1 cellular context compared by ENCODE assay signal in the genomic region with DNA sequence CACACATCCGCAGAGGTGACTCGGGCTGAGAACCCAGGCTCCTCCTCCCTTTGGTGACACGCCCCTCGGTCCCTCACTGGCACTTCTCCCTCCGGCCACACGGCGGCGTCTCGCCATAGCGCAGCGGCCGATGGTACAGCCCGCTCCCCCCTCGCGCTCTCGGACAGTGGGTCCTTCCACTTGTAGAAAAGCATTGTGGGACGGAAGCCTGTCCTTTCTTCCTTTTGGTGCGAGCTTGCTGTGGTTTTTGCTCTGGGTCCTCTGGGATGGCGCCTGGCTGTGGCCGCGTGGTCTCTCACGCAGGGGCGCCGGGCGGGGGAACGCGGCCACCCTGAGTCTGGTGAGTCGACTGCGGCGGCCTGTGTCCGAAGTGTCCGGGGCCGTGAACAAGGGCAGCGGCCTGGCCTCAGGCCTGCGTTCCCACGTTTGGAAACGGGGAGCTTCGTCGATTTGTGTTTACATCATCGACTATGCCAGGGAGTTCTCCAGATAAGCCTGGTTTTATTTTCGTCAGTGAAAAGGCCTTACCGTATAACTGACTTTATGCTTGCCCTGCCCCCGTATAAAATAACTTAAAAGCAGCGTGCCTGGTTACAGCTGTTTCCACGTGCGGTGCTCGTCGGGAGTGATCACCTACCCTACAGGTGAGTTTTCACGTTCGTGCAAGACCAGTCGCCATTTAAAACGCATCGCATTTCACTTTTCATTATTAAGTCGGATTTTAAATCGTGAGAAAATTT.
A peak's percentile ranks its signal among the peaks of the same experiment; 100 is the strongest.
TF ChIP-seq lines count a peak whose summit lies in the region.

No MANE protein-coding gene starts in this region.

TF ChIP-seq in HepG2, 621 proteins besides CTCF, POLR2A, EP300 and RAD21 (continued from another document and continues in another):
- TF ChIP-seq, protein P1, sequence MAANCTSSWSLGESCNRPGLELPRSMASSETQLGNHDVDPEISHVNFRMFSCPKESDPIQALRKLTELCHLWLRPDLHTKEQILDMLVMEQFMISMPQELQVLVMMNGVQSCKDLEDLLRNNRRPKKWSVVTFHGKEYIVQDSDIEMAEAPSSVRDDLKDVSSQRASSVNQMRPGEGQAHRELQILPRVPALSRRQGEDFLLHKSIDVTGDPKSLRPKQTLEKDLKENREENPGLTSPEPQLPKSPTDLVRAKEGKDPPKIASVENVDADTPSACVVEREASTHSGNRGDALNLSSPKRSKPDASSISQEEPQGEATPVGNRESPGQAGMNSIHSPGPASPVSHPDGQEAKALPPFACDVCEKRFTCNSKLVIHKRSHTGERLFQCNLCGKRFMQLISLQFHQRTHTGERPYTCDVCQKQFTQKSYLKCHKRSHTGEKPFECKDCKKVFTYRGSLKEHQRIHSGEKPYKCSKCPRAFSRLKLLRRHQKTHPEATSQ (CRISPR knock-in tag; IDR thresholded peaks at IDR 0.05; ENCODE audit: borderline replicate concordance): peak; percentile 98
- no peak for TF ChIP-seq ZFP41 (CRISPR knock-in tag; IDR thresholded peaks at IDR 0.05; ENCODE audit: borderline replicate concordance)
- TF ChIP-seq, protein P2, sequence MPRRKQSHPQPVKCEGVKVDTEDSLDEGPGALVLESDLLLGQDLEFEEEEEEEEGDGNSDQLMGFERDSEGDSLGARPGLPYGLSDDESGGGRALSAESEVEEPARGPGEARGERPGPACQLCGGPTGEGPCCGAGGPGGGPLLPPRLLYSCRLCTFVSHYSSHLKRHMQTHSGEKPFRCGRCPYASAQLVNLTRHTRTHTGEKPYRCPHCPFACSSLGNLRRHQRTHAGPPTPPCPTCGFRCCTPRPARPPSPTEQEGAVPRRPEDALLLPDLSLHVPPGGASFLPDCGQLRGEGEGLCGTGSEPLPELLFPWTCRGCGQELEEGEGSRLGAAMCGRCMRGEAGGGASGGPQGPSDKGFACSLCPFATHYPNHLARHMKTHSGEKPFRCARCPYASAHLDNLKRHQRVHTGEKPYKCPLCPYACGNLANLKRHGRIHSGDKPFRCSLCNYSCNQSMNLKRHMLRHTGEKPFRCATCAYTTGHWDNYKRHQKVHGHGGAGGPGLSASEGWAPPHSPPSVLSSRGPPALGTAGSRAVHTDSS (CRISPR knock-in tag; conservative IDR thresholded peaks at IDR 0.05): peak; percentile 77; the same call in 1 of the 2 replicates
- TF ChIP-seq RORA (CRISPR knock-in tag; IDR thresholded peaks at IDR 0.05): peak; percentile 82; the same call in 1 of the 2 replicates
- no peak for TF ChIP-seq ELF4 (CRISPR knock-in tag; IDR thresholded peaks at IDR 0.05; ENCODE audit: borderline replicate concordance)
- TF ChIP-seq AHR (CRISPR knock-in tag; IDR thresholded peaks at IDR 0.05): no peak; the same call in 1 of the 2 replicates
- peak; percentile 59; the same call in 1 of the 2 replicates for TF ChIP-seq GFI1 (CRISPR knock-in tag; IDR thresholded peaks at IDR 0.05; ENCODE audit: borderline replicate concordance)
- TF ChIP-seq, protein P3, sequence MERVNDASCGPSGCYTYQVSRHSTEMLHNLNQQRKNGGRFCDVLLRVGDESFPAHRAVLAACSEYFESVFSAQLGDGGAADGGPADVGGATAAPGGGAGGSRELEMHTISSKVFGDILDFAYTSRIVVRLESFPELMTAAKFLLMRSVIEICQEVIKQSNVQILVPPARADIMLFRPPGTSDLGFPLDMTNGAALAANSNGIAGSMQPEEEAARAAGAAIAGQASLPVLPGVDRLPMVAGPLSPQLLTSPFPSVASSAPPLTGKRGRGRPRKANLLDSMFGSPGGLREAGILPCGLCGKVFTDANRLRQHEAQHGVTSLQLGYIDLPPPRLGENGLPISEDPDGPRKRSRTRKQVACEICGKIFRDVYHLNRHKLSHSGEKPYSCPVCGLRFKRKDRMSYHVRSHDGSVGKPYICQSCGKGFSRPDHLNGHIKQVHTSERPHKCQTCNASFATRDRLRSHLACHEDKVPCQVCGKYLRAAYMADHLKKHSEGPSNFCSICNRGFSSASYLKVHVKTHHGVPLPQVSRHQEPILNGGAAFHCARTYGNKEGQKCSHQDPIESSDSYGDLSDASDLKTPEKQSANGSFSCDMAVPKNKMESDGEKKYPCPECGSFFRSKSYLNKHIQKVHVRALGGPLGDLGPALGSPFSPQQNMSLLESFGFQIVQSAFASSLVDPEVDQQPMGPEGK (CRISPR knock-in tag; IDR thresholded peaks at IDR 0.05): peak; percentile 49; the same call in 1 of the 2 replicates
- peak; percentile 51; the same call in 1 of the 2 replicates for TF ChIP-seq ONECUT2 (CRISPR knock-in tag; IDR thresholded peaks at IDR 0.05)
- TF ChIP-seq, protein P4, sequence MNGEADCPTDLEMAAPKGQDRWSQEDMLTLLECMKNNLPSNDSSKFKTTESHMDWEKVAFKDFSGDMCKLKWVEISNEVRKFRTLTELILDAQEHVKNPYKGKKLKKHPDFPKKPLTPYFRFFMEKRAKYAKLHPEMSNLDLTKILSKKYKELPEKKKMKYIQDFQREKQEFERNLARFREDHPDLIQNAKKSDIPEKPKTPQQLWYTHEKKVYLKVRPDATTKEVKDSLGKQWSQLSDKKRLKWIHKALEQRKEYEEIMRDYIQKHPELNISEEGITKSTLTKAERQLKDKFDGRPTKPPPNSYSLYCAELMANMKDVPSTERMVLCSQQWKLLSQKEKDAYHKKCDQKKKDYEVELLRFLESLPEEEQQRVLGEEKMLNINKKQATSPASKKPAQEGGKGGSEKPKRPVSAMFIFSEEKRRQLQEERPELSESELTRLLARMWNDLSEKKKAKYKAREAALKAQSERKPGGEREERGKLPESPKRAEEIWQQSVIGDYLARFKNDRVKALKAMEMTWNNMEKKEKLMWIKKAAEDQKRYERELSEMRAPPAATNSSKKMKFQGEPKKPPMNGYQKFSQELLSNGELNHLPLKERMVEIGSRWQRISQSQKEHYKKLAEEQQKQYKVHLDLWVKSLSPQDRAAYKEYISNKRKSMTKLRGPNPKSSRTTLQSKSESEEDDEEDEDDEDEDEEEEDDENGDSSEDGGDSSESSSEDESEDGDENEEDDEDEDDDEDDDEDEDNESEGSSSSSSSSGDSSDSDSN (CRISPR knock-in tag; IDR thresholded peaks at IDR 0.05): peak; percentile 82; the same call in 1 of the 2 replicates
- TF ChIP-seq RBFOX2 (IDR thresholded peaks at IDR 0.05; ENCODE audit: low read depth, low read length): peak; percentile 100
- peak; percentile 88 for TF ChIP-seq FOXO1 (CRISPR knock-in tag; IDR thresholded peaks at IDR 0.05)
- no peak for TF ChIP-seq CEBPB (IDR thresholded peaks at IDR 0.05; ENCODE audit: borderline replicate concordance, low read depth, low read length)
- TF ChIP-seq, protein P5, sequence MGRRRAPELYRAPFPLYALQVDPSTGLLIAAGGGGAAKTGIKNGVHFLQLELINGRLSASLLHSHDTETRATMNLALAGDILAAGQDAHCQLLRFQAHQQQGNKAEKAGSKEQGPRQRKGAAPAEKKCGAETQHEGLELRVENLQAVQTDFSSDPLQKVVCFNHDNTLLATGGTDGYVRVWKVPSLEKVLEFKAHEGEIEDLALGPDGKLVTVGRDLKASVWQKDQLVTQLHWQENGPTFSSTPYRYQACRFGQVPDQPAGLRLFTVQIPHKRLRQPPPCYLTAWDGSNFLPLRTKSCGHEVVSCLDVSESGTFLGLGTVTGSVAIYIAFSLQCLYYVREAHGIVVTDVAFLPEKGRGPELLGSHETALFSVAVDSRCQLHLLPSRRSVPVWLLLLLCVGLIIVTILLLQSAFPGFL (CRISPR knock-in tag; IDR thresholded peaks at IDR 0.05): peak; percentile 87
- no peak for TF ChIP-seq NBN (conservative IDR thresholded peaks at IDR 0.05)
- TF ChIP-seq IKZF4 (CRISPR knock-in tag; IDR thresholded peaks at IDR 0.05; ENCODE audit: borderline replicate concordance, low read depth, not compliant biosample characterization): no peak
- 0 out of 2 replicates have a peak, but pooled peaks have one; percentile 82 for TF ChIP-seq ZFAT (CRISPR knock-in tag; conservative IDR thresholded peaks at IDR 0.05)
- no peak; a peak in 1 of 4 replicates for TF ChIP-seq NR2F1 (CRISPR knock-in tag; IDR thresholded peaks at IDR 0.05)
- no peak for TF ChIP-seq ZNF441 (CRISPR knock-in tag; IDR thresholded peaks at IDR 0.05; ENCODE audit: borderline replicate concordance)
- TF ChIP-seq ZSCAN30 (CRISPR knock-in tag; IDR thresholded peaks at IDR 0.05): peak; percentile 39; the same call in 1 of the 2 replicates
- peak; percentile 81; the same call in 1 of the 2 replicates for TF ChIP-seq ZNF230 (CRISPR knock-in tag; IDR thresholded peaks at IDR 0.05)
- peak; percentile 65; the same call in 1 of the 2 replicates for TF ChIP-seq BCL6 (CRISPR knock-in tag; IDR thresholded peaks at IDR 0.05)
- TF ChIP-seq ZFX (CRISPR knock-in tag; IDR thresholded peaks at IDR 0.05; ENCODE audit: low read depth): peak; percentile 99
- TF ChIP-seq KLF11 (CRISPR knock-in tag; IDR thresholded peaks at IDR 0.05): peak; percentile 87; the same call in 1 of the 2 replicates
- TF ChIP-seq YY1 (IDR thresholded peaks at IDR 0.05; ENCODE audit: insufficient read depth, insufficient replicate concordance, low read depth, low read length): peak; percentile 81
- TF ChIP-seq MIER3 (CRISPR knock-in tag; IDR thresholded peaks at IDR 0.05; ENCODE audit: borderline replicate concordance): peak; percentile 98
- peak; percentile 79; the same call in 1 of the 2 replicates for TF ChIP-seq MTF2 (CRISPR knock-in tag; IDR thresholded peaks at IDR 0.05; ENCODE audit: borderline replicate concordance)
- TF ChIP-seq ZC3H4 (CRISPR knock-in tag; IDR thresholded peaks at IDR 0.05; ENCODE audit: borderline replicate concordance): no peak
- TF ChIP-seq SAFB2 (CRISPR knock-in tag; IDR thresholded peaks at IDR 0.05; ENCODE audit: borderline replicate concordance, low read depth): peak; percentile 70; the same call in 1 of the 2 replicates
- no peak; the same call in 1 of the 2 replicates for TF ChIP-seq ZNF121 (CRISPR knock-in tag; IDR thresholded peaks at IDR 0.05)
- no peak; the same call in 1 of the 2 replicates for TF ChIP-seq NAIF1 (CRISPR knock-in tag; IDR thresholded peaks at IDR 0.05; ENCODE audit: borderline replicate concordance)
- TF ChIP-seq, protein P6, sequence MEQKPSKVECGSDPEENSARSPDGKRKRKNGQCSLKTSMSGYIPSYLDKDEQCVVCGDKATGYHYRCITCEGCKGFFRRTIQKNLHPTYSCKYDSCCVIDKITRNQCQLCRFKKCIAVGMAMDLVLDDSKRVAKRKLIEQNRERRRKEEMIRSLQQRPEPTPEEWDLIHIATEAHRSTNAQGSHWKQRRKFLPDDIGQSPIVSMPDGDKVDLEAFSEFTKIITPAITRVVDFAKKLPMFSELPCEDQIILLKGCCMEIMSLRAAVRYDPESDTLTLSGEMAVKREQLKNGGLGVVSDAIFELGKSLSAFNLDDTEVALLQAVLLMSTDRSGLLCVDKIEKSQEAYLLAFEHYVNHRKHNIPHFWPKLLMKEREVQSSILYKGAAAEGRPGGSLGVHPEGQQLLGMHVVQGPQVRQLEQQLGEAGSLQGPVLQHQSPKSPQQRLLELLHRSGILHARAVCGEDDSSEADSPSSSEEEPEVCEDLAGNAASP (CRISPR knock-in tag; IDR thresholded peaks at IDR 0.05; ENCODE audit: borderline replicate concordance): peak; percentile 69
- TF ChIP-seq KLF15 (CRISPR knock-in tag; IDR thresholded peaks at IDR 0.05; ENCODE audit: borderline replicate concordance): peak; percentile 57; the same call in 1 of the 2 replicates
- no peak; the same call in 1 of the 2 replicates for TF ChIP-seq CAMTA2 (CRISPR knock-in tag; IDR thresholded peaks at IDR 0.05; ENCODE audit: borderline replicate concordance)
- no peak; the same call in 1 of the 2 replicates for TF ChIP-seq ZNF460 (CRISPR knock-in tag; IDR thresholded peaks at IDR 0.05; ENCODE audit: borderline replicate concordance)
- TF ChIP-seq, protein P7, sequence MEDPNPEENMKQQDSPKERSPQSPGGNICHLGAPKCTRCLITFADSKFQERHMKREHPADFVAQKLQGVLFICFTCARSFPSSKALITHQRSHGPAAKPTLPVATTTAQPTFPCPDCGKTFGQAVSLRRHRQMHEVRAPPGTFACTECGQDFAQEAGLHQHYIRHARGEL (CRISPR knock-in tag; IDR thresholded peaks at IDR 0.05): no peak
- TF ChIP-seq, protein P8, sequence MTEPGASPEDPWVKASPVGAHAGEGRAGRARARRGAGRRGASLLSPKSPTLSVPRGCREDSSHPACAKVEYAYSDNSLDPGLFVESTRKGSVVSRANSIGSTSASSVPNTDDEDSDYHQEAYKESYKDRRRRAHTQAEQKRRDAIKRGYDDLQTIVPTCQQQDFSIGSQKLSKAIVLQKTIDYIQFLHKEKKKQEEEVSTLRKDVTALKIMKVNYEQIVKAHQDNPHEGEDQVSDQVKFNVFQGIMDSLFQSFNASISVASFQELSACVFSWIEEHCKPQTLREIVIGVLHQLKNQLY (CRISPR knock-in tag; IDR thresholded peaks at IDR 0.05): 0 out of 2 replicates have a peak, but pooled peaks have one; percentile 24
- peak; percentile 93; the same call in 1 of the 2 replicates for TF ChIP-seq ZIK1 (CRISPR knock-in tag; IDR thresholded peaks at IDR 0.05; ENCODE audit: borderline replicate concordance, low read depth)
- TF ChIP-seq, protein P9, sequence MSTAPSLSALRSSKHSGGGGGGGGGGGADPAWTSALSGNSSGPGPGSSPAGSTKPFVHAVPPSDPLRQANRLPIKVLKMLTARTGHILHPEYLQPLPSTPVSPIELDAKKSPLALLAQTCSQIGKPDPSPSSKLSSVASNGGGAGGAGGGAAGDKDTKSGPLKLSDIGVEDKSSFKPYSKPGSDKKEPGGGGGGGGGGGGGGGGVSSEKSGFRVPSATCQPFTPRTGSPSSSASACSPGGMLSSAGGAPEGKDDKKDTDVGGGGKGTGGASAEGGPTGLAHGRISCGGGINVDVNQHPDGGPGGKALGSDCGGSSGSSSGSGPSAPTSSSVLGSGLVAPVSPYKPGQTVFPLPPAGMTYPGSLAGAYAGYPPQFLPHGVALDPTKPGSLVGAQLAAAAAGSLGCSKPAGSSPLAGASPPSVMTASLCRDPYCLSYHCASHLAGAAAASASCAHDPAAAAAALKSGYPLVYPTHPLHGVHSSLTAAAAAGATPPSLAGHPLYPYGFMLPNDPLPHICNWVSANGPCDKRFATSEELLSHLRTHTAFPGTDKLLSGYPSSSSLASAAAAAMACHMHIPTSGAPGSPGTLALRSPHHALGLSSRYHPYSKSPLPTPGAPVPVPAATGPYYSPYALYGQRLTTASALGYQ (CRISPR knock-in tag; IDR thresholded peaks at IDR 0.05): peak; percentile 86
- TF ChIP-seq, protein P10, sequence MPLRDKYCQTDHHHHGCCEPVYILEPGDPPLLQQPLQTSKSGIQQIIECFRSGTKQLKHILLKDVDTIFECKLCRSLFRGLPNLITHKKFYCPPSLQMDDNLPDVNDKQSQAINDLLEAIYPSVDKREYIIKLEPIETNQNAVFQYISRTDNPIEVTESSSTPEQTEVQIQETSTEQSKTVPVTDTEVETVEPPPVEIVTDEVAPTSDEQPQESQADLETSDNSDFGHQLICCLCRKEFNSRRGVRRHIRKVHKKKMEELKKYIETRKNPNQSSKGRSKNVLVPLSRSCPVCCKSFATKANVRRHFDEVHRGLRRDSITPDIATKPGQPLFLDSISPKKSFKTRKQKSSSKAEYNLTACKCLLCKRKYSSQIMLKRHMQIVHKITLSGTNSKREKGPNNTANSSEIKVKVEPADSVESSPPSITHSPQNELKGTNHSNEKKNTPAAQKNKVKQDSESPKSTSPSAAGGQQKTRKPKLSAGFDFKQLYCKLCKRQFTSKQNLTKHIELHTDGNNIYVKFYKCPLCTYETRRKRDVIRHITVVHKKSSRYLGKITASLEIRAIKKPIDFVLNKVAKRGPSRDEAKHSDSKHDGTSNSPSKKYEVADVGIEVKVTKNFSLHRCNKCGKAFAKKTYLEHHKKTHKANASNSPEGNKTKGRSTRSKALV (CRISPR knock-in tag; IDR thresholded peaks at IDR 0.05): peak; percentile 81; the same call in 1 of the 2 replicates
- TF ChIP-seq MED13 (CRISPR knock-in tag; IDR thresholded peaks at IDR 0.05): peak; percentile 80; the same call in 1 of the 2 replicates
- TF ChIP-seq RXRB (CRISPR knock-in tag; IDR thresholded peaks at IDR 0.05; ENCODE audit: borderline replicate concordance): peak; percentile 75; the same call in 1 of the 2 replicates
- TF ChIP-seq ZNF143 (CRISPR knock-in tag; IDR thresholded peaks at IDR 0.05): peak; percentile 92
